In genomic region chr5:42908509-42909488, GRCh38 we compare ENCODE assay signal across 8 cellular contexts.
A peak's percentile ranks its signal among the peaks of the same experiment; 100 is the strongest.
DNase-seq lines count a peak whose midpoint lies in the region; ATAC-seq and TF ChIP-seq lines count a peak whose summit lies in the region.

No MANE protein-coding gene starts in this region.

- H3K36me3 ChIP-seq in adrenal gland (replicated peaks in 1 of 2) (no peaks in the 10 kb centered on the region), left ventricle myocardium inferior (no peaks in the 10 kb centered on the region), upper lobe of right lung (no peaks in the 10 kb centered on the region)

- DNase-seq in NCI-H1417 treated with DMSO at 0.1 percent for 48 hours (lab: John Stamatoyannopoulos, UW) = peak; percentile 73
- peak; percentile 80 for DNase-seq in SW480 (ENCODE audit: low spot score)
- peak; percentile 86 to 95 (median 90) for DNase-seq in adrenal gland
- DNase-seq in left ventricle myocardium inferior = peak; percentile 85
- peak; percentile 96 for DNase-seq in posterior vena cava (ENCODE audit: low spot score)
- DNase-seq in upper lobe of right lung = peak; percentile 92

- H3K4me1 ChIP-seq in adrenal gland (replicated peaks in 1 of 2) = peaks cover 0 to 5% of the 10 kb centered on the region in 2 donors
- H3K4me1 ChIP-seq in left ventricle myocardium inferior = peaks cover 5% of the 10 kb centered on the region
- H3K4me1 ChIP-seq in upper lobe of right lung = peaks cover 4% of the 10 kb centered on the region

- H3K27me3 ChIP-seq in adrenal gland = peaks cover 8% of the 10 kb centered on the region
- peaks cover 33% of the 10 kb centered on the region for H3K27me3 ChIP-seq in left ventricle myocardium inferior (ENCODE audit: low read depth)
- peaks cover 8% of the 10 kb centered on the region for H3K27me3 ChIP-seq in upper lobe of right lung

- H3K9me3 ChIP-seq in adrenal gland (replicated peaks in 1 of 3) (no peaks in the 10 kb centered on the region), left ventricle myocardium inferior (replicated peaks) (no peaks in the 10 kb centered on the region), upper lobe of right lung (no peaks in the 10 kb centered on the region)

- WGBS in adrenal gland, 4 donors = 5 to 9% (median 6%) methylated on average over 24 to 30 of the region's 30 CpGs

- no peak for TF ChIP-seq POLR2A in adrenal gland (IDR thresholded peaks at IDR 0.05)

- peak overlapping the region in 2 of 4 donors; percentile 38 to 61 for H3K4me3 ChIP-seq in adrenal gland
- H3K4me3 ChIP-seq in left ventricle myocardium inferior = peak overlapping the region; percentile 67
- H3K4me3 ChIP-seq in upper lobe of right lung = peak overlapping the region; percentile 65

- ATAC-seq in HG02840 (IDR thresholded peaks at IDR 0.05; ENCODE audit: low FRiP score, unreplicated experiment) (peak; percentile 94), upper lobe of right lung (peak; percentile 96)

- intact Hi-C loops in adrenal gland (cut with DNase I) (loop anchor here in 1 of 2 donors (5.0 kb wide), 1 partner anchor 484 kb away; no protein-coding TSS in a partner anchor), left ventricle myocardium inferior (cut with micrococcal nuclease) (no loop called here), posterior vena cava (cut with DNase I) (no loop called here), upper lobe of right lung (cut with DNase I) (no loop called here)

- H3K27ac ChIP-seq in adrenal gland (no peak overlapping the region), left ventricle myocardium inferior (replicated peaks) (no peak overlapping the region), upper lobe of right lung (no peak overlapping the region)

- TF ChIP-seq CTCF in GM12873 (IDR thresholded peaks at IDR 0.05; ENCODE audit: insufficient read depth, low read depth, low read length, missing control alignments) (peak; percentile 90), adrenal gland (IDR thresholded peaks at IDR 0.05) (peak; percentile 70 to 93 (median 88)), left ventricle myocardium inferior (IDR thresholded peaks at IDR 0.05; ENCODE audit: borderline replicate concordance) (peak; percentile 90), upper lobe of right lung (IDR thresholded peaks at IDR 0.05) (peak; percentile 83)
